13 cellular contexts compared by ENCODE assay signal in genomic region chr12:55167010-55167640, GRCh38. TPM values are rescaled to one million over a fixed set of nuclear protein-coding genes. Genes with fewer than 3 reads are reported as not detected.
DNase-seq lines count a peak whose midpoint lies in the region; ATAC-seq, FAIRE-seq and TF ChIP-seq lines count a peak whose summit lies in the region.
"Not testable (repeated sequence)": the region's sequence is repeated elsewhere in the genome, so short reads cannot be mapped to it uniquely, and the experiment has no call there.
"Had no signal": no experiment of that assay in that cellular context is flagged by ENCODE, and none has a peak within 500 bp of the region (broad histone marks: within the 10 kb centered on the region; RNA-seq: fewer than 3 reads in every experiment).

No MANE protein-coding gene starts in this region.

- peak overlapping the region; percentile 60; the same call in 1 of the 2 replicates for H2BK12ac ChIP-seq in H1 (ENCODE audit: low read depth, low read length)

- not testable (repeated sequence) for H3K4me1 ChIP-seq in GM23338 (ENCODE audit: insufficient read depth); NT2/D1 (ENCODE audit: insufficient read depth, insufficient read length); H1 (replicated peaks in 1 of 4; ENCODE audit: control insufficient read depth in 3 of 4, insufficient read depth in 4 of 4, low read length in 3 of 4); mesendoderm (ENCODE audit: control insufficient read depth, low read depth, low read length)

- not testable (repeated sequence) for H3K4me3 ChIP-seq in GM23338; H1 (ENCODE audit: extremely low read depth in 1 of 4, insufficient read depth in 2 of 4, low read depth in 3 of 4, low read length in 4 of 4); mesendoderm (ENCODE audit: low read length)
- peak overlapping the region; percentile 32 for H3K4me3 ChIP-seq in NT2/D1 (ENCODE audit: insufficient read length, low read depth)

- not testable (repeated sequence) for H2BK5ac ChIP-seq in H1 (ENCODE audit: low read depth, low read length); mesendoderm (ENCODE audit: low read length)

- not testable (repeated sequence) for H3K9me3 Mint-ChIP-seq in GM23338

- not testable (repeated sequence) for H3K79me2 ChIP-seq in GM23338 (replicated peaks; ENCODE audit: insufficient read depth); H1 (ENCODE audit: control insufficient read depth in 1 of 2, insufficient read depth in 2 of 2, low read length in 2 of 2); mesendoderm (ENCODE audit: control insufficient read depth, insufficient read depth, low read length)

- not testable (repeated sequence) for H3K23ac ChIP-seq in H1 (ENCODE audit: insufficient read length); mesendoderm (ENCODE audit: low read length)

- TF ChIP-seq POLR2A in H1 (IDR thresholded peaks at IDR 0.05; ENCODE audit: control extremely low read depth in 1 of 2, low read depth in 2 of 2, low read length in 2 of 2) = not testable (repeated sequence)

- H3K36me3 ChIP-seq in GM23338 (ENCODE audit: insufficient read depth); NT2/D1 (ENCODE audit: insufficient read depth, insufficient read length, low read length); H1 (ENCODE audit: control insufficient read depth in 2 of 4, insufficient read depth in 4 of 4, low read length in 3 of 4); mesendoderm (ENCODE audit: control insufficient read depth, insufficient read depth, low read length): not testable (repeated sequence)

- peak overlapping the region; percentile 56 for H3K9ac ChIP-seq in NT2/D1 (ENCODE audit: insufficient read length, low read depth)
- not testable (repeated sequence) for H3K9ac ChIP-seq in H1 (replicated peaks in 1 of 4; ENCODE audit: extremely low read depth in 1 of 4, low read depth in 3 of 4, low read length in 3 of 4); mesendoderm (ENCODE audit: low read length)

- POLR2A ChIA-PET in H1 (lab: Charles Lee; ENCODE audit: partially characterized antibody) = not testable (repeated sequence)

- not testable (repeated sequence) for H2AFZ ChIP-seq in GM23338
- H2AFZ ChIP-seq in H1 (ENCODE audit: low read length) = peak overlapping the region; percentile 51; the same call in 1 of the 2 replicates

- not testable (repeated sequence) for H3K4ac ChIP-seq in H1 (replicated peaks; ENCODE audit: insufficient read length, low read depth, low read length); mesendoderm (ENCODE audit: low read depth, low read length)

- not testable (repeated sequence) for H2BK15ac ChIP-seq in H1 (ENCODE audit: low read length); mesendoderm (replicated peaks; ENCODE audit: low read depth)

- not testable (repeated sequence) for TF ChIP-seq CTCF in GM23338 (conservative IDR thresholded peaks at IDR 0.05; ENCODE audit: low read depth in 2 of 2); H1 (IDR thresholded peaks at IDR 0.05; ENCODE audit: control extremely low read depth in 1 of 3, insufficient read depth in 1 of 3, low read depth in 1 of 3, low read length in 3 of 3)

- H4K20me1 ChIP-seq in GM23338 (replicated peaks; ENCODE audit: insufficient read depth); H1 (replicated peaks in 1 of 2; ENCODE audit: control insufficient read depth in 1 of 2, insufficient read depth in 2 of 2, low read length in 2 of 2): not testable (repeated sequence)

- H3K36me3 Mint-ChIP-seq in GM23338 (ENCODE audit: low read depth) = not testable (repeated sequence)

- not testable (repeated sequence) for H3K56ac ChIP-seq in H1 (replicated peaks; ENCODE audit: insufficient read length, low read depth, low read length)
- H3K56ac ChIP-seq in mesendoderm (ENCODE audit: low read length) = peak overlapping the region; percentile 22

- not testable (repeated sequence) for H3K27me3 Mint-ChIP-seq in GM23338 (ENCODE audit: insufficient read depth, low read depth, poor library complexity)

- ATAC-seq in GM23338 = not testable (repeated sequence)

- H3K79me1 ChIP-seq in H1 (ENCODE audit: low read depth, low read length); mesendoderm (ENCODE audit: low read length): not testable (repeated sequence)

- H3K9me3 ChIP-seq in NT2/D1 (ENCODE audit: insufficient read depth, low read length); H1 (ENCODE audit: insufficient read depth in 2 of 2, low read depth in 1 of 2, low read length in 1 of 2): not testable (repeated sequence)

- CTCF ChIA-PET in H1 (lab: Charles Lee; ENCODE audit: partially characterized antibody) = not testable (repeated sequence)

- not testable (repeated sequence) for H3K18ac ChIP-seq in H1 (ENCODE audit: extremely low read depth, low read length); mesendoderm (ENCODE audit: low read length)

- FAIRE-seq in H1 (lab: Jason Lieb, UNC) = not testable (repeated sequence)

- peak overlapping the region; percentile 51; the same call in 1 of the 2 replicates for H4K8ac ChIP-seq in H1 (ENCODE audit: extremely low read depth, insufficient read depth, low read length)
- H4K8ac ChIP-seq in mesendoderm (ENCODE audit: low read depth, low read length) = not testable (repeated sequence)

- not testable (repeated sequence) for TF ChIP-seq EP300 in H1 (IDR thresholded peaks at IDR 0.05; ENCODE audit: borderline replicate concordance in 1 of 2, low read depth in 2 of 2, low read length in 2 of 2)

- not testable (repeated sequence) for H4K91ac ChIP-seq in H1 (replicated peaks; ENCODE audit: insufficient read length, low read length)

- H4K5ac ChIP-seq in H1 (ENCODE audit: insufficient read length, low read depth, low read length); mesendoderm (ENCODE audit: low read length): not testable (repeated sequence)

- H3F3A ChIP-seq in GM23338 (replicated peaks; ENCODE audit: low read depth) = not testable (repeated sequence)

- not testable (repeated sequence) for H3K4me1 Mint-ChIP-seq in GM23338

- H3K23me2 ChIP-seq in H1 (ENCODE audit: low read depth, low read length) = not testable (repeated sequence)

- not testable (repeated sequence) for H2BK20ac ChIP-seq in H1 (ENCODE audit: low read length)

- H3K9me2 ChIP-seq in GM23338 (ENCODE audit: insufficient read depth) = not testable (repeated sequence)

- 85% methylated on average over 23 of the region's 24 CpGs; no CpG with 5 or more reads in 1 of the 2 experiments for WGBS in H1 (ENCODE audit: extremely low coverage in 1 of 2, insufficient coverage in 1 of 2, insufficient read length in 1 of 2, insufficient replicate concordance in 2 of 2, low coverage in 1 of 2, low lambda C conversion rate in 2 of 2, missing lambda C conversion rate in 1 of 2), 2 experiments
- no CpG with 5 or more reads among the region's 24 CpGs for whole genome bisulfite sequencing in mesendoderm (ENCODE audit: extremely low coverage, insufficient coverage, low lambda C conversion rate)

- peak; percentile 7 for DNase-seq in DMS153 treated with DMSO at 0.1 percent for 48 hours (lab: John Stamatoyannopoulos, UW; ENCODE audit: unreplicated experiment)
- DNase-seq in GM23338 (ENCODE audit: low spot score); mesendoderm: not testable (repeated sequence)
- DNase-seq in NCI-H1105 treated with DMSO at 0.1 percent for 48 hours (lab: John Stamatoyannopoulos, UW) = peak; percentile 36
- DNase-seq in NCI-H345 (lab: John Stamatoyannopoulos, UW) = peak; percentile 26
- peak; percentile 15 for DNase-seq in NT2/D1 (ENCODE audit: low read depth, low spot score)
- DNase-seq in H1 (ENCODE audit: low read depth in 1 of 2, low spot score in 2 of 2) = peak in 1 of 2 experiments; percentile 56

- not testable (repeated sequence) for H3K14ac ChIP-seq in H1 (ENCODE audit: insufficient read length)

- not testable (repeated sequence) for TF ChIP-seq RAD21 in H1 (IDR thresholded peaks at IDR 0.05 in 1 of 2, conservative IDR thresholded peaks at IDR 0.05 in 1 of 2; ENCODE audit: low read depth in 2 of 2, low read length in 2 of 2)

- not testable (repeated sequence) for H3K4me2 ChIP-seq in GM23338; mesendoderm (ENCODE audit: low read length)
- peak overlapping the region in 1 of 2 experiments; percentile 33; a peak in 3 of 4 replicates for H3K4me2 ChIP-seq in H1 (ENCODE audit: insufficient read depth in 1 of 2, low read depth in 2 of 2, low read length in 2 of 2)

- H3K27ac ChIP-seq in GM23338 (ENCODE audit: low read depth); H1 (ENCODE audit: low read depth, low read length); mesendoderm (ENCODE audit: low read depth, low read length): not testable (repeated sequence)

- not testable (repeated sequence) for H2AK5ac ChIP-seq in H1 (ENCODE audit: low read depth, low read length); mesendoderm (ENCODE audit: low read length)

- not testable (repeated sequence) for H3K4me3 Mint-ChIP-seq in GM23338

- H2BK120ac ChIP-seq in H1 (replicated peaks; ENCODE audit: low read depth, low read length); mesendoderm (ENCODE audit: low read depth, low read length): not testable (repeated sequence)

- not testable (repeated sequence) for H3K27me3 ChIP-seq in GM23338 (ENCODE audit: insufficient read depth); NT2/D1 (ENCODE audit: insufficient read depth, insufficient read length); H1 (replicated peaks in 1 of 4; ENCODE audit: control insufficient read depth in 3 of 4, extremely low read depth in 1 of 4, insufficient read depth in 3 of 4, low read length in 3 of 4); mesendoderm (ENCODE audit: insufficient read depth, low read length, poor library complexity)

- peak overlapping the region; percentile 78; the same call in 1 of the 2 replicates for H3K27ac Mint-ChIP-seq in GM23338

RNA-seq across cellular contexts. Expression of gene OR9K2, which starts 40.9 kb away (rescaled TPM):
- total RNA-seq in GM23338 (2014; rRNA removed; shearing (Covaris generic)) = 0.14 TPM in 1 of 2 replicates, not detected in the other
- polyA plus RNA-seq in GM23338 (2016; fragmentation: Nextera tagmentation; extraction: Ambion mirVana) (not detected in 2 replicates), H1 (2011; rRNA removed) (not detected in 2 replicates)
- not detected in 2 replicates for total RNA-seq in H1 (2021; fragmentation: NEBNext Ultra II Directional; extraction: Animal tissue kit (Norgen Biotek cat#: 25700))
- polyA plus RNA-seq in H1 (2011; cell fraction: cytosol; rRNA removed) = not detected
- not detected for polyA plus RNA-seq in H1 (2011; cell fraction: nucleus; rRNA removed)
- not detected in 4 replicates for polyA plus RNA-seq in H1 (2012, experiment 1 of 2)
- not detected for polyA plus RNA-seq in H1 (2012, experiment 2 of 2)
- not detected for polyA plus RNA-seq in H1 (2013, experiment 1 of 2)
- not detected for polyA plus RNA-seq in H1 (2013, experiment 2 of 2)
- polyA minus RNA-seq in H1 (2011; rRNA and poly(A)+ RNA removed) = 0.22 TPM in 1 of 2 replicates, not detected in the other
- not detected for polyA minus RNA-seq in H1 (2011; cell fraction: cytosol; rRNA and poly(A)+ RNA removed)
- polyA minus RNA-seq in H1 (2011; cell fraction: nucleus; rRNA and poly(A)+ RNA removed) = not detected
- not detected for polyA plus RNA-seq in mesendoderm (2013, experiment 1 of 2)
- not detected for polyA plus RNA-seq in mesendoderm (2013, experiment 2 of 2)
- total RNA-seq: A673; Calu3; CD4-positive, alpha-beta memory T cell; Daoy had no signal
- polyA plus RNA-seq: AG04450; CD14-positive monocyte; CD4-positive, alpha-beta memory T cell had no signal

RNA-seq across cellular contexts. Expression of gene OR10A7, which starts 53.7 kb away (rescaled TPM):
- not detected in 2 replicates for total RNA-seq in GM23338 (2014; rRNA removed; shearing (Covaris generic))
- not detected in 2 replicates for polyA plus RNA-seq in GM23338 (2016; fragmentation: Nextera tagmentation; extraction: Ambion mirVana)
- total RNA-seq in H1 (2021; fragmentation: NEBNext Ultra II Directional; extraction: Animal tissue kit (Norgen Biotek cat#: 25700)) = not detected in 2 replicates
- not detected in 2 replicates for polyA plus RNA-seq in H1 (2011; rRNA removed)
- not detected for polyA plus RNA-seq in H1 (2011; cell fraction: cytosol; rRNA removed)
- not detected for polyA plus RNA-seq in H1 (2011; cell fraction: nucleus; rRNA removed)
- polyA plus RNA-seq in H1 (2012, experiment 1 of 2) = not detected in 4 replicates
- not detected for polyA plus RNA-seq in H1 (2012, experiment 2 of 2)
- polyA plus RNA-seq in H1 (2013, experiment 1 of 2) = not detected
- not detected for polyA plus RNA-seq in H1 (2013, experiment 2 of 2)
- not detected in 2 replicates for polyA minus RNA-seq in H1 (2011; rRNA and poly(A)+ RNA removed)
- not detected for polyA minus RNA-seq in H1 (2011; cell fraction: cytosol; rRNA and poly(A)+ RNA removed)
- not detected for polyA minus RNA-seq in H1 (2011; cell fraction: nucleus; rRNA and poly(A)+ RNA removed)
- not detected for polyA plus RNA-seq in mesendoderm (2013, experiment 1 of 2)
- not detected for polyA plus RNA-seq in mesendoderm (2013, experiment 2 of 2)
- total RNA-seq: A673; Calu3; CD4-positive, alpha-beta memory T cell; Daoy had no signal
- polyA plus RNA-seq: AG04450; CD14-positive monocyte; CD4-positive, alpha-beta memory T cell had no signal
